In the genomic region with DNA sequence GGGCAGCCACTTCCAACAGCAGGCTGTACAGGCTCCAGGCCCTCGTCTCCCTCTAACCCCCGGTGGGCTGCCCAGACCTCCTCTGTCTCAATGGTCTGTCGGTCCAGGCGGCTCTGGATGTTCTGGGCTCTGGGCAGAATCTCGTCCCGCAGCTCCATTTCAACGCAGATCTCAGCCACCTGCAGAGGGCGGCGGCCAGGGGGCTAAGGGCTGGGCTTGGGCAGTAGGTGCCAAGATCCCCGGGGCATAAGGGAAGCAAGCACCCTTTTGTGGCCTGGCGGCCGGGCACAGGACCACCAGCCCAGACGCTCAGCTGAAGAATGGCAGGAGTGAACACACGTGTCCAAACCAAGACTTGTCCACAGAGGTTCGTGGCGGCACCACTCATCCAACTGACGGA, we compare ENCODE assay signal across 7 cellular contexts. TPM values are rescaled to one million over a fixed set of nuclear protein-coding genes. Genes with fewer than 3 reads are reported as not detected.
"Had no signal": no experiment of that assay in that cellular context is flagged by ENCODE, and none has a peak within 500 bp of the region (broad histone marks: within the 10 kb centered on the region; RNA-seq: fewer than 3 reads in every experiment).

No MANE protein-coding gene starts in this region.

- H3K4me1 Mint-ChIP-seq: GM23338, IgD-negative memory B cell had no signal

- ATAC-seq: GM23338, HepG2 had no signal

- H3K4me3 Mint-ChIP-seq: GM23338, H9, IgD-negative memory B cell had no signal

- DNase-seq: H9, HCEC 1CT had no signal

- H3K27ac Mint-ChIP-seq: GM23338, H9, IgD-negative memory B cell had no signal

- H3K9me3 Mint-ChIP-seq: GM23338, IgD-negative memory B cell had no signal

- H3K4me3 ChIP-seq: GM23338 had no signal

- H2AFZ ChIP-seq: GM23338 had no signal

- H3K4me2 ChIP-seq: GM23338 had no signal

RNA-seq across cellular contexts. Expression of a gene that starts 9.2 kb away (rescaled TPM):
- total RNA-seq: GM23338, H1, H9, HepG2, HT1080 had no signal
- polyA plus RNA-seq: GM23338, HepG2, IgD-negative memory B cell had no signal
